ENCODE assay signal across 23 cellular contexts in genomic region chr9:71210326-71210725, GRCh38.
"Had no signal": no experiment of that assay in that cellular context is flagged by ENCODE, and none has a peak within 500 bp of the region (broad histone marks: within the 10 kb centered on the region; RNA-seq: fewer than 3 reads in every experiment).

No MANE protein-coding gene starts in this region.

- H3K27ac ChIP-seq: coronary artery, gastroesophageal sphincter, lower lobe of right lung, thoracic aorta, upper lobe of right lung had no signal

- H3K4me1 ChIP-seq: gastroesophageal sphincter, lower lobe of right lung, upper lobe of right lung had no signal

- ATAC-seq: activated T-cell treated with anti-CD3 and anti-CD28 coated beads, Interleukin-2, amount 50 U/mL, for 4 hours; gastroesophageal sphincter; left colon; lower lobe of right lung; naive thymus-derived CD8-positive, alpha-beta T cell; upper lobe of right lung had no signal

- DNase-seq: activated CD4-positive, alpha-beta T cell treated with anti-CD3 and anti-CD28 coated beads for 4 hours; activated CD4-positive, alpha-beta T cell treated with anti-CD3 and anti-CD28 coated beads, Interleukin-2, amount 50 U/mL, for 48 hours; activated CD4-positive, CD25-positive, alpha-beta regulatory T cell; activated CD8-positive, alpha-beta memory T cell treated with anti-CD3 and anti-CD28 coated beads, Interleukin-2, amount 50 U/mL, for 48 hours; activated effector memory CD4-positive, alpha-beta T cell treated with Interleukin-2 at 50 U/mL for 16 hours; activated naive CD4-positive, alpha-beta T cell treated with anti-CD3 and anti-CD28 coated beads for 36 hours; activated T-cell treated with anti-CD3 and anti-CD28 coated beads, Interleukin-2, amount 50 U/mL, for 4 hours; cerebellar nuclear complex; head of caudate nucleus; hypothalamus; left colon; lower lobe of right lung; naive thymus-derived CD8-positive, alpha-beta T cell; retina; stimulated activated CD4-positive, alpha-beta T cell treated with anti-CD3 and anti-CD28 coated beads, Interleukin-4, amount 100 ng/mL, for 24 hours; stimulated activated naive CD4-positive, alpha-beta T cell treated with Interleukin-2 at 50 U/mL for 16 hours; T1000; upper lobe of right lung had no signal

- FAIRE-seq: keratinocyte had no signal

- H3K27ac Mint-ChIP-seq: activated naive CD4-positive, alpha-beta T cell treated with anti-CD3 and anti-CD28 coated beads for 36 hours; naive thymus-derived CD8-positive, alpha-beta T cell; T-helper 1 cell treated with Interleukin-12 subunit alpha and Interleukin-12 subunit beta and Interleukin-4 antibody, amounts not matched to agents 30 μg/mL and 1 μg/mL, for 36 hours had no signal

- H3K27me3 ChIP-seq: gastroesophageal sphincter, upper lobe of right lung had no signal

- H3K4me3 Mint-ChIP-seq: activated naive CD4-positive, alpha-beta T cell treated with anti-CD3 and anti-CD28 coated beads for 36 hours; activated T-cell treated with anti-CD3 and anti-CD28 coated beads, Interleukin-2, amount 50 U/mL, for 4 hours; naive thymus-derived CD8-positive, alpha-beta T cell; T-helper 1 cell treated with Interleukin-12 subunit alpha and Interleukin-12 subunit beta and Interleukin-4 antibody, amounts not matched to agents 30 μg/mL and 1 μg/mL, for 36 hours had no signal

- H3K9me3 ChIP-seq: upper lobe of right lung had no signal

- H3K4me1 Mint-ChIP-seq: naive thymus-derived CD8-positive, alpha-beta T cell had no signal

- H3K36me3 ChIP-seq: gastroesophageal sphincter, lower lobe of right lung, thoracic aorta, upper lobe of right lung had no signal

- H3K4me3 ChIP-seq: coronary artery, gastroesophageal sphincter, lower lobe of right lung, thoracic aorta, upper lobe of right lung had no signal
